Comparison of ENCODE assay signal across 1 cellular context in genomic region chr5:35990524-35990923, GRCh38.
TF ChIP-seq lines count a peak whose summit lies in the region.

No MANE protein-coding gene starts in this region.

TF ChIP-seq in GM23338, 12 proteins besides CTCF, POLR2A, EP300 and RAD21 (continued from another document):
- no peak for TF ChIP-seq CREB1 (CRISPR knock-in tag; IDR thresholded peaks at IDR 0.05; ENCODE audit: low read depth)
- no peak for TF ChIP-seq NANOG (IDR thresholded peaks at IDR 0.05; ENCODE audit: borderline replicate concordance)
- no peak for TF ChIP-seq STAT1 (IDR thresholded peaks at IDR 0.05; ENCODE audit: unreplicated experiment)
- no peak for TF ChIP-seq EZH2 (IDR thresholded peaks at IDR 0.05; ENCODE audit: low read depth, unreplicated experiment)
- no peak for TF ChIP-seq ZNF331 (CRISPR knock-in tag; IDR thresholded peaks at IDR 0.05; ENCODE audit: low read depth)
- no peak for TF ChIP-seq ETS1 (IDR thresholded peaks at IDR 0.05)
- no peak for TF ChIP-seq ZNF462 (CRISPR knock-in tag; IDR thresholded peaks at IDR 0.05)
